In the genomic region with DNA sequence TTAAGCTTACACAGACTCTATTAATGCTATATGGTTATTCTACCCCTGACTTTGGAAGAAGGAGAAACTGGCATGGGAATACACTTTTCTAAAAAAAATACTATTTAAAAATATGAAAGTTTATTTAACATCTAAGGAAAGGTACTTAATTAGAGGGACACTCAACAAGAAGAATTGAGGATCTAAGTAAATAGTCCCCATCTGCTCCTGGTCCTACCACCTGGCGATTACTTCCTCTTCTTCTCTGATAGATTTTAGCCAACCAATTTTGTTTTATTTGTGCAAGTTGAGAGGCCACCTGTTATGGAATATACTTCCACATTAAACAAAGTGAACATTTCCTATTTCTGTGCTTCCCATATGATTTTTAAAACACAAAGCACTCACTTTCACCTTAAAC, we compare ENCODE assay signal across 14 cellular contexts.
DNase-seq lines count a peak whose midpoint lies in the region; ATAC-seq, FAIRE-seq and TF ChIP-seq lines count a peak whose summit lies in the region.
"Had no signal": no experiment of that assay in that cellular context is flagged by ENCODE, and none has a peak within 500 bp of the region (broad histone marks: within the 10 kb centered on the region; RNA-seq: fewer than 3 reads in every experiment).

No MANE protein-coding gene starts in this region.

- no peaks in the 10 kb centered on the region for H3K27me3 ChIP-seq in prostate gland (replicated peaks; ENCODE audit: insufficient read depth)
- H3K27me3 ChIP-seq: gastrocnemius medialis, suprapubic skin had no signal

- no peak for TF ChIP-seq CTCF in prostate gland (IDR thresholded peaks at IDR 0.05)

- no peak overlapping the region for H3K4me3 ChIP-seq in prostate gland
- H3K4me3 ChIP-seq: gastrocnemius medialis, left ventricle myocardium inferior, suprapubic skin had no signal

- H3K4me1 ChIP-seq in prostate gland (replicated peaks) = no peaks in the 10 kb centered on the region

- intact Hi-C loops in prostate gland (cut with DNase I) = no loop called here

- H3K9me3 ChIP-seq in prostate gland = no peaks in the 10 kb centered on the region
- H3K9me3 ChIP-seq: gastrocnemius medialis, left ventricle myocardium inferior, suprapubic skin had no signal

- no peak for TF ChIP-seq POLR2A in prostate gland (IDR thresholded peaks at IDR 0.05)

- peaks cover 71 to 82% of the 10 kb centered on the region in 2 donors for H3K4me1 Mint-ChIP-seq in effector memory CD8-positive, alpha-beta T cell (ENCODE audit: low read depth in 2 of 2)

- FAIRE-seq in GM18507 (lab: Jason Lieb, UNC) = peak; percentile 77

- H3K4me3 Mint-ChIP-seq in effector memory CD8-positive, alpha-beta T cell = peak overlapping the region; percentile 67 to 80
- H3K4me3 Mint-ChIP-seq: dendritic cell treated with granulocyte-macrophage colony-stimulating factor and Interleukin-4, amounts not matched to agents 40 ng/mL and 50 ng/mL, for 4 days had no signal

- no peak for ATAC-seq in effector memory CD8-positive, alpha-beta T cell (replicated peaks)
- ATAC-seq in GM21515 (IDR thresholded peaks at IDR 0.05; ENCODE audit: unreplicated experiment) = no peak

- no peaks in the 10 kb centered on the region for H3K36me3 Mint-ChIP-seq in effector memory CD8-positive, alpha-beta T cell (ENCODE audit: insufficient read depth)

- DNase-seq in NCI-H2107 treated with DMSO at 0.1 percent for 48 hours (lab: John Stamatoyannopoulos, UW; ENCODE audit: unreplicated experiment) (peak; percentile 75), NCI-H2107 (lab: John Stamatoyannopoulos, UW) (no peak), GM18507 (ENCODE audit: extremely low spot score, insufficient read length, low read depth) (no peak), NCI-H748 treated with DMSO at 0.1 percent for 48 hours (lab: John Stamatoyannopoulos, UW) (peak; percentile 92), prostate gland (ENCODE audit: low spot score) (no peak), retina (no peak)
- no peak for DNase-seq in effector memory CD8-positive, alpha-beta T cell
- DNase-seq: gastrocnemius medialis; left ventricle myocardium inferior; stimulated activated CD4-positive, alpha-beta T cell treated with anti-CD3 and anti-CD28 coated beads, Interleukin-2, amount 100 ng/mL, for 48 hours had no signal

- 58% methylated on average over 1 of the region's 1 CpG for WGBS in prostate gland

- H3K27ac Mint-ChIP-seq in effector memory CD8-positive, alpha-beta T cell = peak overlapping the region; percentile 63 to 95

- no peaks in the 10 kb centered on the region for H3K27me3 Mint-ChIP-seq in effector memory CD8-positive, alpha-beta T cell

- H3K27ac ChIP-seq in prostate gland = peak overlapping the region in 1 of 2 donors; percentile 35
- H3K27ac ChIP-seq: gastrocnemius medialis, left ventricle myocardium inferior, parathyroid adenoma, suprapubic skin had no signal

- no peaks in the 10 kb centered on the region for H3K9me3 Mint-ChIP-seq in effector memory CD8-positive, alpha-beta T cell
- H3K9me3 Mint-ChIP-seq: dendritic cell treated with granulocyte-macrophage colony-stimulating factor and Interleukin-4, amounts not matched to agents 40 ng/mL and 50 ng/mL, for 4 days had no signal

- no peaks in the 10 kb centered on the region for H3K36me3 ChIP-seq in prostate gland
- H3K36me3 ChIP-seq: gastrocnemius medialis, left ventricle myocardium inferior, suprapubic skin had no signal

Comparison
In these comparisons a context has a peak if more than half of its experiments do, and no peak if none do; other contexts are left out.
1. DNase-seq: peak in NCI-H2107 treated with DMSO at 0.1 percent for 48 hours (single experiment) and NCI-H748 treated with DMSO at 0.1 percent for 48 hours (single experiment); none in NCI-H2107 (single experiment), GM18507 (single experiment), effector memory CD8-positive, alpha-beta T cell (0 of 3), prostate gland (single experiment) and retina (single experiment).